In genomic region chr9:16726718-16727451, GRCh38 we compare ENCODE assay signal across 8 cellular contexts.
DNase-seq lines count a peak whose midpoint lies in the region; ATAC-seq, FAIRE-seq and TF ChIP-seq lines count a peak whose summit lies in the region.

No MANE protein-coding gene starts in this region.

- H3K79me2 ChIP-seq in H1 (ENCODE audit: control insufficient read depth in 1 of 2, insufficient read depth in 2 of 2, low read length in 2 of 2), result peaks cover 0 to 47% of the 10 kb centered on the region in 2 experiments; a peak in 3 of 4 replicates

- H3K4me1 ChIP-seq in Panc1 (ENCODE audit: control insufficient read depth, insufficient read depth, low read length) (no peaks in the 10 kb centered on the region; the same call in 1 of the 2 replicates), H1 (replicated peaks in 1 of 4; ENCODE audit: control insufficient read depth in 3 of 4, insufficient read depth in 4 of 4, low read length in 3 of 4) (peaks cover 10 to 26% (median 23%) of the 10 kb centered on the region in 4 experiments; a peak in 6 of 7 replicates), suprapubic skin (peaks cover 32% of the 10 kb centered on the region)

- H3K9ac ChIP-seq in H1 (replicated peaks in 1 of 4; ENCODE audit: extremely low read depth in 1 of 4, low read depth in 3 of 4, low read length in 3 of 4), result peak overlapping the region; percentile 66 to 81 (median 68)

- intact Hi-C loops in Panc1 (cut with micrococcal nuclease; ENCODE audit: unreplicated experiment) (loop anchor here (5.0 kb wide), 1 partner anchor 535 kb away; no protein-coding TSS in a partner anchor), lower leg skin (cut with DNase I; ENCODE audit: low total_unique reads) (no loop called here)

- peak; percentile 72 for FAIRE-seq in H1 (lab: Jason Lieb, UNC)

- no peak overlapping the region for H3K23ac ChIP-seq in H1 (ENCODE audit: insufficient read length)

- H3K4me3 ChIP-seq in Panc1 (ENCODE audit: low read depth in 2 of 2, low read length in 2 of 2), result peak overlapping the region; percentile 45 to 62
- peak overlapping the region; percentile 63 to 80 (median 75) for H3K4me3 ChIP-seq in H1 (ENCODE audit: extremely low read depth in 1 of 4, insufficient read depth in 2 of 4, low read depth in 3 of 4, low read length in 4 of 4)
- peak overlapping the region; percentile 37 for H3K4me3 ChIP-seq in lower leg skin (ENCODE audit: low read depth, poor library complexity, severe bottlenecking)
- H3K4me3 ChIP-seq in suprapubic skin, result peak overlapping the region; percentile 74

- no peaks in the 10 kb centered on the region for H3K79me1 ChIP-seq in H1 (ENCODE audit: low read depth, low read length)

- DNase-seq in activated CD8-positive, alpha-beta memory T cell treated with anti-CD3 and anti-CD28 coated beads, Interleukin-2, amount 50 U/mL, for 48 hours, result peak; percentile 50
- DNase-seq in activated CD8-positive, alpha-beta memory T cell treated with anti-CD3 and anti-CD28 coated beads for 24 hours, result no peak
- DNase-seq in Panc1 (ENCODE audit: low read depth, low spot score), result no peak
- DNase-seq in H1 (ENCODE audit: low read depth in 1 of 2, low spot score in 2 of 2), result peak in 1 of 2 experiments; percentile 86
- peak; percentile 63 to 96 for DNase-seq in lower leg skin (ENCODE audit: low spot score in 2 of 2)
- DNase-seq in suprapubic skin (ENCODE audit: low spot score in 2 of 2), result peak; percentile 88 to 92
- no peak for DNase-seq in stimulated activated CD4-positive, alpha-beta T cell treated with anti-CD3 and anti-CD28 coated beads, Interleukin-4, amount 100 ng/mL, for 4 hours

- peak overlapping the region; percentile 96 for H4K8ac ChIP-seq in H1 (ENCODE audit: extremely low read depth, insufficient read depth, low read length)

- H2AFZ ChIP-seq in H1 (ENCODE audit: low read length), result no peak overlapping the region

- peaks cover 3% of the 10 kb centered on the region for H3K23me2 ChIP-seq in H1 (ENCODE audit: low read depth, low read length)

- no peaks in the 10 kb centered on the region for H3K36me3 ChIP-seq in Panc1 (ENCODE audit: control insufficient read depth, insufficient read depth, low read length)
- no peaks in the 10 kb centered on the region for H3K36me3 ChIP-seq in H1 (ENCODE audit: control insufficient read depth in 2 of 4, insufficient read depth in 4 of 4, low read length in 3 of 4)
- H3K36me3 ChIP-seq in suprapubic skin, result no peaks in the 10 kb centered on the region

- POLR2A ChIA-PET in Panc1 (lab: Charles Lee) (no interaction called here), H1 (lab: Charles Lee; ENCODE audit: partially characterized antibody) (interaction anchor here (0.6 to 1.8 kb wide), 9 partner anchors 8 to 105 kb away, joined by 3 to 8 read pairs (median 4); no protein-coding TSS in a partner anchor)

- H3K27me3 ChIP-seq in Panc1 (ENCODE audit: control insufficient read depth, insufficient read depth, low read length), result no peaks in the 10 kb centered on the region
- no peaks in the 10 kb centered on the region for H3K27me3 ChIP-seq in H1 (replicated peaks in 1 of 4; ENCODE audit: control insufficient read depth in 3 of 4, extremely low read depth in 1 of 4, insufficient read depth in 3 of 4, low read length in 3 of 4)
- no peaks in the 10 kb centered on the region for H3K27me3 ChIP-seq in suprapubic skin

- no peaks in the 10 kb centered on the region for H4K20me1 ChIP-seq in H1 (replicated peaks in 1 of 2; ENCODE audit: control insufficient read depth in 1 of 2, insufficient read depth in 2 of 2, low read length in 2 of 2)

- H3K14ac ChIP-seq in H1 (ENCODE audit: insufficient read length), result no peak overlapping the region

- H3K56ac ChIP-seq in H1 (replicated peaks; ENCODE audit: insufficient read length, low read depth, low read length), result peak overlapping the region; percentile 35

- in situ Hi-C loops in Panc1 (cut with HindIII; ENCODE audit: low pct_unique_long_range_greater_than_20kb, low sequenced_read_pairs), result no loop called here

- ATAC-seq in Panc1, result peak; percentile 80
- ATAC-seq in HG02798 (IDR thresholded peaks at IDR 0.05; ENCODE audit: poor library complexity, unreplicated experiment), result no peak

- no peak overlapping the region for H3K4ac ChIP-seq in H1 (replicated peaks; ENCODE audit: insufficient read length, low read depth, low read length)

- no peak overlapping the region for H2BK120ac ChIP-seq in H1 (replicated peaks; ENCODE audit: low read depth, low read length)

- H2BK5ac ChIP-seq in H1 (ENCODE audit: low read depth, low read length), result peak overlapping the region; percentile 67

- H4K5ac ChIP-seq in H1 (ENCODE audit: insufficient read length, low read depth, low read length), result peak overlapping the region; percentile 64

- H3K4me2 ChIP-seq in H1 (ENCODE audit: insufficient read depth in 1 of 2, low read depth in 2 of 2, low read length in 2 of 2), result peak overlapping the region; percentile 59 to 70

- H3K9me3 ChIP-seq in Panc1 (ENCODE audit: control insufficient read depth, insufficient read depth, low read depth, low read length) (no peaks in the 10 kb centered on the region), H1 (ENCODE audit: insufficient read depth in 2 of 2, low read depth in 1 of 2, low read length in 1 of 2) (no peaks in the 10 kb centered on the region), suprapubic skin (no peaks in the 10 kb centered on the region)

- H2BK12ac ChIP-seq in H1 (ENCODE audit: low read depth, low read length), result peak overlapping the region; percentile 82

- 2% methylated on average over 42 of the region's 60 CpGs; no CpG with 5 or more reads in 1 of the 2 experiments for WGBS in H1 (ENCODE audit: extremely low coverage in 1 of 2, insufficient coverage in 1 of 2, insufficient read length in 1 of 2, insufficient replicate concordance in 2 of 2, low coverage in 1 of 2, low lambda C conversion rate in 2 of 2, missing lambda C conversion rate in 1 of 2), 2 experiments
- WGBS in lower leg skin, 2 donors, result 1% methylated on average over 14 to 60 of the region's 60 CpGs
- WGBS in suprapubic skin, result 1% methylated on average over 47 of the region's 60 CpGs

- no TSS peak for BruUV-seq in Panc1 (replicated peaks; lab: Mats Ljungman, UMichigan)

- no peak overlapping the region; the same call in 1 of the 2 replicates for H2BK15ac ChIP-seq in H1 (ENCODE audit: low read length)

- no peak overlapping the region for H4K91ac ChIP-seq in H1 (replicated peaks; ENCODE audit: insufficient read length, low read length)

- TF ChIP-seq RAD21 in H1 (IDR thresholded peaks at IDR 0.05 in 1 of 2, conservative IDR thresholded peaks at IDR 0.05 in 1 of 2; ENCODE audit: low read depth in 2 of 2, low read length in 2 of 2), result peak; percentile 1 to 9; a peak in 2 of 4 replicates

- H2BK20ac ChIP-seq in H1 (ENCODE audit: low read length), result no peak overlapping the region

- TF ChIP-seq EP300 in H1 (IDR thresholded peaks at IDR 0.05; ENCODE audit: borderline replicate concordance in 1 of 2, low read depth in 2 of 2, low read length in 2 of 2) (no peak), suprapubic skin (IDR thresholded peaks at IDR 0.05) (no peak)

- no peak overlapping the region for H2AK5ac ChIP-seq in H1 (ENCODE audit: low read depth, low read length)

- TF ChIP-seq POLR2A in H1 (IDR thresholded peaks at IDR 0.05; ENCODE audit: control extremely low read depth in 1 of 2, low read depth in 2 of 2, low read length in 2 of 2) (peak; percentile 37 to 75), lower leg skin (IDR thresholded peaks at IDR 0.05) (no peak), suprapubic skin (IDR thresholded peaks at IDR 0.05) (peak in 1 of 2 donors; percentile 43)

- TF ChIP-seq CTCF in Panc1 (IDR thresholded peaks at IDR 0.05) (no peak), H1 (IDR thresholded peaks at IDR 0.05; ENCODE audit: control extremely low read depth in 1 of 3, insufficient read depth in 1 of 3, low read depth in 1 of 3, low read length in 3 of 3) (no peak), lower leg skin (IDR thresholded peaks at IDR 0.05) (no peak), suprapubic skin (IDR thresholded peaks at IDR 0.05) (no peak)

- H3K27ac ChIP-seq in Panc1 (ENCODE audit: low read length) (peak overlapping the region; percentile 87), H1 (ENCODE audit: low read depth, low read length) (peak overlapping the region; percentile 73), suprapubic skin (peak overlapping the region; percentile 96)

- CTCF ChIA-PET in Panc1 (lab: Charles Lee), result no interaction called here
- CTCF ChIA-PET in H1 (lab: Charles Lee; ENCODE audit: partially characterized antibody), result interaction anchor here (0.9 to 2.8 kb wide), 3 partner anchors 16 to 136 kb away, joined by 3 to 9 read pairs (median 3); no protein-coding TSS in a partner anchor

- H3K18ac ChIP-seq in H1 (ENCODE audit: extremely low read depth, low read length), result peak overlapping the region; percentile 93

TF ChIP-seq in H1, 55 proteins besides CTCF, POLR2A, EP300 and RAD21 (continues in another document):
- TF ChIP-seq TCF12 (IDR thresholded peaks at IDR 0.05; ENCODE audit: low read depth, low read length) (no peak), E2F6 (IDR thresholded peaks at IDR 0.05) (peak; percentile 42; the same call in 1 of the 2 replicates), SP2 (IDR thresholded peaks at IDR 0.05; ENCODE audit: low read length) (no peak), JUND (IDR thresholded peaks at IDR 0.05; ENCODE audit: low read length) (no peak), KDM1A (IDR thresholded peaks at IDR 0.05; ENCODE audit: borderline replicate concordance, low read length) (no peak), EZH2 (IDR thresholded peaks at IDR 0.05; ENCODE audit: low read depth, low read length, severe bottlenecking) (no peak), BACH1 (IDR thresholded peaks at IDR 0.05; ENCODE audit: low read length) (no peak), NRF1 (IDR thresholded peaks at IDR 0.05; ENCODE audit: low read depth, low read length) (no peak), GTF2F1 (IDR thresholded peaks at IDR 0.05; ENCODE audit: borderline replicate concordance, low read depth, low read length) (no peak), SRF (IDR thresholded peaks at IDR 0.05; ENCODE audit: low read depth, low read length) (no peak), CHD1 (IDR thresholded peaks at IDR 0.05; ENCODE audit: low read depth, low read length) (peak; percentile 16; the same call in 1 of the 2 replicates), NANOG (IDR thresholded peaks at IDR 0.05; ENCODE audit: insufficient read depth, low read depth, low read length, poor library complexity, severe bottlenecking) (peak; percentile 26), YY1 (IDR thresholded peaks at IDR 0.05; ENCODE audit: low read depth, low read length) (peak; percentile 10; the same call in 1 of the 2 replicates), CHD2 (IDR thresholded peaks at IDR 0.05; ENCODE audit: low read length) (no peak), EGR1 (IDR thresholded peaks at IDR 0.05; ENCODE audit: borderline replicate concordance, low read depth, low read length) (peak; percentile 10; the same call in 1 of the 2 replicates)

Comparison
In these comparisons a context has a peak if more than half of its experiments do, and no peak if none do; other contexts are left out.
1. DNase-seq: peak in activated CD8-positive, alpha-beta memory T cell treated with anti-CD3 and anti-CD28 coated beads, Interleukin-2, amount 50 U/mL, for 48 hours (single experiment), lower leg skin (2 of 2) and suprapubic skin (2 of 2); none in activated CD8-positive, alpha-beta memory T cell treated with anti-CD3 and anti-CD28 coated beads for 24 hours (single experiment), Panc1 (single experiment) and stimulated activated CD4-positive, alpha-beta T cell treated with anti-CD3 and anti-CD28 coated beads, Interleukin-4, amount 100 ng/mL, for 4 hours (0 of 2).
2. POLR2A ChIP-seq: peak in H1 (2 of 2); none in lower leg skin (0 of 2).
3. Peak in every context shown above with its lines, with median percentiles within 50 percentile points of each other: H3K27ac ChIP-seq and H3K4me3 ChIP-seq.